ENCODE assay signal across 13 cellular contexts in the genomic region with DNA sequence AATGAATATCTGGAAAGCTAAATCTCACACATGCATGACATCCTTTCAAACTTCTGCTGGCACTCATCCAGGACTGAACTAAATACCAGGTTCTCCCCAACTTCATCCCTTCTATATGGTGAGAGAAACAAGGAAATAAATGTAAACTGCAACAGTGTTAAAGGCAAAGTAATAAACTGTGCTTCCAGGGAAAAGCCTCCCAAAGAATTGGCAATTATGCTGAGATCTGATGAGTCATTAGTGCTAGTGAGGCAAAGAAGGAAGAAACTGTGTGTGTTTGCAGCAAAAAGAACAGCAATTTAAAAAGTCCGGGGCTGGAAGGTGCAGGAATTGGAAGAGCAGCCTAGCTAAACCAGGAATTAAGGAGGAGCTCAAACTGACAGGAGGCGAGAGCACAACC.
A peak's percentile ranks its signal among the peaks of the same experiment; 100 is the strongest.
DNase-seq lines count a peak whose midpoint lies in the region; ATAC-seq, FAIRE-seq and TF ChIP-seq lines count a peak whose summit lies in the region.
"Had no signal": no experiment of that assay in that cellular context is flagged by ENCODE, and none has a peak within 500 bp of the region (broad histone marks: within the 10 kb centered on the region; RNA-seq: fewer than 3 reads in every experiment).

No MANE protein-coding gene starts in this region.

- no peaks in the 10 kb centered on the region for H3K9me3 ChIP-seq in endothelial cell of umbilical vein (replicated peaks; ENCODE audit: control insufficient read depth, insufficient read depth, low read length)
- no peaks in the 10 kb centered on the region for H3K9me3 ChIP-seq in osteoblast (ENCODE audit: low read depth, low read length)
- no peaks in the 10 kb centered on the region for H3K9me3 ChIP-seq in trophoblast cell (ENCODE audit: insufficient read depth, low read depth, low read length)
- H3K9me3 ChIP-seq: pancreas, testis had no signal

- no peak overlapping the region for H4K12ac ChIP-seq in trophoblast cell (ENCODE audit: low read depth, low read length)

- H3K4me1 ChIP-seq in endothelial cell of umbilical vein (ENCODE audit: control insufficient read depth, extremely low read depth, insufficient read depth, low read length) (peaks cover 5% of the 10 kb centered on the region), osteoblast (ENCODE audit: insufficient read depth, low read length) (peaks cover 7% of the 10 kb centered on the region), trophoblast cell (ENCODE audit: control insufficient read depth in 1 of 2, insufficient read depth in 2 of 2, low read length in 2 of 2) (no peaks in the 10 kb centered on the region)
- H3K4me1 ChIP-seq: pancreas, testis had no signal

- no peak overlapping the region for H3K4ac ChIP-seq in trophoblast cell (ENCODE audit: low read depth, low read length)

- no peak overlapping the region for H2AK5ac ChIP-seq in trophoblast cell (ENCODE audit: low read length)

- H3K9me1 ChIP-seq in endothelial cell of umbilical vein (replicated peaks; ENCODE audit: control insufficient read depth, extremely low read depth, insufficient read depth, low read length), result no peaks in the 10 kb centered on the region

- no peak for ATAC-seq in HG03139 (IDR thresholded peaks at IDR 0.05; ENCODE audit: unreplicated experiment)
- ATAC-seq: left lobe of liver had no signal

- POLR2A ChIA-PET in endothelial cell of umbilical vein (lab: Charles Lee), result no interaction called here

- no TSS peak for BruUV-seq in endothelial cell of umbilical vein (replicated peaks; lab: Mats Ljungman, UMichigan)

- dilution Hi-C loops in endothelial cell of umbilical vein (cut with MboI; ENCODE audit: extremely low pct_ligation_motif_present, low sequenced_read_pairs), result no loop called here

- no peak overlapping the region for H3K23ac ChIP-seq in trophoblast cell (ENCODE audit: low read length)

- H3K36me3 ChIP-seq in endothelial cell of umbilical vein (ENCODE audit: control insufficient read depth in 2 of 2, extremely low read depth in 1 of 2, insufficient read depth in 2 of 2, low read length in 2 of 2), result peaks cover 5% of the 10 kb centered on the region in 2 experiments
- H3K36me3 ChIP-seq in osteoblast (ENCODE audit: insufficient read depth, low read length), result peaks cover 43% of the 10 kb centered on the region
- H3K36me3 ChIP-seq in trophoblast cell (ENCODE audit: control insufficient read depth in 1 of 2, insufficient read depth in 2 of 2, low read length in 2 of 2), result peaks cover 2 to 21% of the 10 kb centered on the region in 2 experiments

- H3K36me3 Mint-ChIP-seq in activated T-helper 1 cell treated with anti-CD3 and anti-CD28 coated beads, Interleukin-12 subunit alpha, Interleukin-12 subunit beta, Interleukin-2, Interleukin-4 antibody, amounts not matched to agents 30 ng/mL and 10 ng/mL and 1 ng/mL, durations not matched to agents 14 hours and 24 hours and 36 hours (ENCODE audit: low read depth), result peaks cover 18% of the 10 kb centered on the region

- CTCF ChIA-PET in endothelial cell of umbilical vein (lab: Charles Lee), result interaction anchor here (0.8 to 1.9 kb wide), 3 partner anchors 10 to 276 kb away, joined by 3 to 6 read pairs (median 3); no protein-coding TSS in a partner anchor

- no peak overlapping the region for H3K14ac ChIP-seq in trophoblast cell (ENCODE audit: low read length)

- H3K4me3 ChIP-seq in endothelial cell of umbilical vein (replicated peaks in 1 of 3; ENCODE audit: insufficient read depth in 1 of 3, low read depth in 1 of 3, low read length in 3 of 3), result no peak overlapping the region
- H3K4me3 ChIP-seq in osteoblast (ENCODE audit: insufficient read depth, low read length), result no peak overlapping the region
- H3K4me3 ChIP-seq in trophoblast cell (ENCODE audit: low read depth, low read length), result no peak overlapping the region
- H3K4me3 ChIP-seq: pancreas, testis had no signal

- no peak overlapping the region for H3K27ac ChIP-seq in endothelial cell of umbilical vein (ENCODE audit: insufficient read depth, low read depth, low read length)
- H3K27ac ChIP-seq in osteoblast (ENCODE audit: low read depth, low read length), result no peak overlapping the region
- no peak overlapping the region for H3K27ac ChIP-seq in trophoblast cell (ENCODE audit: low read depth, low read length)
- H3K27ac ChIP-seq: pancreas, testis had no signal

- H2AFZ ChIP-seq in endothelial cell of umbilical vein (ENCODE audit: low read depth, low read length) (no peak overlapping the region), osteoblast (ENCODE audit: low read length) (no peak overlapping the region), trophoblast cell (ENCODE audit: insufficient read depth, low read length, poor library complexity) (no peak overlapping the region)

- no peaks in the 10 kb centered on the region for H3K27me3 ChIP-seq in endothelial cell of umbilical vein (ENCODE audit: control insufficient read depth in 2 of 2, insufficient read depth in 2 of 2, low read length in 2 of 2)
- no peaks in the 10 kb centered on the region for H3K27me3 ChIP-seq in osteoblast (ENCODE audit: insufficient read depth, low read length)
- no peaks in the 10 kb centered on the region for H3K27me3 ChIP-seq in trophoblast cell (ENCODE audit: insufficient read depth, low read length)
- H3K27me3 ChIP-seq: pancreas, testis had no signal

- H4K20me1 ChIP-seq in endothelial cell of umbilical vein (replicated peaks; ENCODE audit: control insufficient read depth, extremely low read depth, insufficient read depth, low read length) (no peaks in the 10 kb centered on the region), osteoblast (ENCODE audit: insufficient read depth, low read length) (peaks cover 6% of the 10 kb centered on the region)

- TF ChIP-seq POLR2A in endothelial cell of umbilical vein (IDR thresholded peaks at IDR 0.05; ENCODE audit: low read depth, low read length), result no peak

- H3K79me2 ChIP-seq in endothelial cell of umbilical vein (ENCODE audit: control insufficient read depth, insufficient read depth, low read length) (no peaks in the 10 kb centered on the region), osteoblast (ENCODE audit: insufficient read depth, low read length) (no peaks in the 10 kb centered on the region), trophoblast cell (ENCODE audit: control insufficient read depth, insufficient read depth, low read length, poor library complexity) (no peaks in the 10 kb centered on the region)

- no peak overlapping the region for H3K9ac ChIP-seq in endothelial cell of umbilical vein (replicated peaks; ENCODE audit: extremely low read depth, insufficient read depth, low read length)
- H3K9ac ChIP-seq in trophoblast cell (ENCODE audit: low read length), result no peak overlapping the region

- H4K91ac ChIP-seq in trophoblast cell (ENCODE audit: low read depth, low read length), result no peak overlapping the region

- peak; percentile 21 for DNase-seq in GM04503 (ENCODE audit: low read depth)
- peak; percentile 9 for DNase-seq in RKO (ENCODE audit: low spot score)
- peak; percentile 42 for DNase-seq in endothelial cell of umbilical vein (ENCODE audit: low read depth, low spot score)
- no peak for DNase-seq in osteoblast (ENCODE audit: insufficient read length, low spot score, missing footprints)
- DNase-seq in trophoblast cell, result no peak
- no peak for DNase-seq in activated T-helper 1 cell treated with anti-CD3 and anti-CD28 coated beads, Interleukin-12 subunit alpha, Interleukin-12 subunit beta, Interleukin-2, Interleukin-4 antibody, amounts not matched to agents 30 ng/mL and 10 ng/mL and 1 ng/mL, durations not matched to agents 14 hours and 24 hours and 36 hours (ENCODE audit: low spot score)
- DNase-seq: activated CD4-positive, alpha-beta T cell treated with anti-CD3 and anti-CD28 coated beads, Interleukin-2, amount 50 U/mL, for 48 hours; Karpas-422; NCI-H510A treated with DMSO at 0.1 percent for 48 hours; pancreas; testis had no signal

- no peaks in the 10 kb centered on the region for H3K4me1 Mint-ChIP-seq in activated T-helper 1 cell treated with anti-CD3 and anti-CD28 coated beads, Interleukin-12 subunit alpha, Interleukin-12 subunit beta, Interleukin-2, Interleukin-4 antibody, amounts not matched to agents 30 ng/mL and 10 ng/mL and 1 ng/mL, durations not matched to agents 14 hours and 24 hours and 36 hours (ENCODE audit: low read depth)

- intact Hi-C loops in endothelial cell of umbilical vein (cut with micrococcal nuclease), result no loop called here
- intact Hi-C loops in activated T-helper 1 cell treated with anti-CD3 and anti-CD28 coated beads, Interleukin-12 subunit alpha, Interleukin-12 subunit beta, Interleukin-2, Interleukin-4 antibody, amounts not matched to agents 30 ng/mL and 10 ng/mL and 1 ng/mL, durations not matched to agents 14 hours and 24 hours and 36 hours (cut with micrococcal nuclease), result no loop called here

- no peak overlapping the region for H4K8ac ChIP-seq in trophoblast cell (ENCODE audit: low read depth, low read length)

- no CpG with 5 or more reads among the region's 2 CpGs for WGBS in trophoblast cell (ENCODE audit: extremely low coverage, insufficient coverage, insufficient read length)

- no peak overlapping the region for H2BK120ac ChIP-seq in trophoblast cell (ENCODE audit: insufficient read depth, low read length, poor library complexity)

- H3K4me2 ChIP-seq in endothelial cell of umbilical vein (ENCODE audit: insufficient read depth, low read length) (no peak overlapping the region), osteoblast (ENCODE audit: insufficient read depth, low read length) (peak overlapping the region; percentile 21), trophoblast cell (ENCODE audit: low read length) (no peak overlapping the region)

- no peaks in the 10 kb centered on the region for H3K27me3 Mint-ChIP-seq in activated T-helper 1 cell treated with anti-CD3 and anti-CD28 coated beads, Interleukin-12 subunit alpha, Interleukin-12 subunit beta, Interleukin-2, Interleukin-4 antibody, amounts not matched to agents 30 ng/mL and 10 ng/mL and 1 ng/mL, durations not matched to agents 14 hours and 24 hours and 36 hours (ENCODE audit: insufficient read depth)

- H3K4me3 Mint-ChIP-seq in activated T-helper 1 cell treated with anti-CD3 and anti-CD28 coated beads, Interleukin-12 subunit alpha, Interleukin-12 subunit beta, Interleukin-2, Interleukin-4 antibody, amounts not matched to agents 30 ng/mL and 10 ng/mL and 1 ng/mL, durations not matched to agents 14 hours and 24 hours and 36 hours, result no peak overlapping the region

- H2BK5ac ChIP-seq in trophoblast cell (ENCODE audit: low read depth, low read length, poor library complexity), result no peak overlapping the region

- no peak for TF ChIP-seq CTCF in endothelial cell of umbilical vein (IDR thresholded peaks at IDR 0.05; ENCODE audit: extremely low read depth in 1 of 2, insufficient read depth in 1 of 2, low read depth in 1 of 2, low read length in 2 of 2)
- TF ChIP-seq CTCF in osteoblast (IDR thresholded peaks at IDR 0.05; ENCODE audit: extremely low read depth, low read depth, low read length), result no peak

- H2BK12ac ChIP-seq in trophoblast cell (ENCODE audit: low read length), result no peak overlapping the region

- no peaks in the 10 kb centered on the region for H3K79me1 ChIP-seq in trophoblast cell (ENCODE audit: low read length)

- peak; percentile 84 for FAIRE-seq in endothelial cell of umbilical vein (lab: Jason Lieb, UNC)

- H3K18ac ChIP-seq in trophoblast cell (ENCODE audit: low read length), result no peak overlapping the region

- H3K9me3 Mint-ChIP-seq in activated T-helper 1 cell treated with anti-CD3 and anti-CD28 coated beads, Interleukin-12 subunit alpha, Interleukin-12 subunit beta, Interleukin-2, Interleukin-4 antibody, amounts not matched to agents 30 ng/mL and 10 ng/mL and 1 ng/mL, durations not matched to agents 14 hours and 24 hours and 36 hours, result no peaks in the 10 kb centered on the region

- no peak overlapping the region for H3K27ac Mint-ChIP-seq in activated T-helper 1 cell treated with anti-CD3 and anti-CD28 coated beads, Interleukin-12 subunit alpha, Interleukin-12 subunit beta, Interleukin-2, Interleukin-4 antibody, amounts not matched to agents 30 ng/mL and 10 ng/mL and 1 ng/mL, durations not matched to agents 14 hours and 24 hours and 36 hours

Comparison
In these comparisons a context has a peak if more than half of its experiments do, and no peak if none do; other contexts are left out.
1. DNase-seq: peak in GM04503 (single experiment), RKO (single experiment) and endothelial cell of umbilical vein (single experiment); none in osteoblast (single experiment), trophoblast cell (0 of 2) and activated T-helper 1 cell treated with anti-CD3 and anti-CD28 coated beads, Interleukin-12 subunit alpha, Interleukin-12 subunit beta, Interleukin-2, Interleukin-4 antibody, amounts not matched to agents 30 ng/mL and 10 ng/mL and 1 ng/mL, durations not matched to agents 14 hours and 24 hours and 36 hours (single experiment).